Comparison of ENCODE assay signal across 1 cellular context in genomic region chr12:106301611-106302321, GRCh38.
A peak's percentile ranks its signal among the peaks of the same experiment; 100 is the strongest.
TF ChIP-seq lines count a peak whose summit lies in the region.

No MANE protein-coding gene starts in this region.

TF ChIP-seq in IMR-90, 13 proteins besides CTCF, POLR2A, EP300 and RAD21:
- TF ChIP-seq RCOR1 (IDR thresholded peaks at IDR 0.05; ENCODE audit: insufficient replicate concordance, low read length) = peak; percentile 50
- 0 out of 2 replicates have a peak, but pooled peaks have one; percentile 2 for TF ChIP-seq FOS (IDR thresholded peaks at IDR 0.05; ENCODE audit: low read depth, low read length)
- no peak for TF ChIP-seq BHLHE40 (IDR thresholded peaks at IDR 0.05; ENCODE audit: low read depth, low read length)
- no peak for TF ChIP-seq MXI1 (IDR thresholded peaks at IDR 0.05; ENCODE audit: borderline replicate concordance, low read depth, low read length)
- TF ChIP-seq NFE2L2 (IDR thresholded peaks at IDR 0.05; ENCODE audit: low read depth, low read length) = no peak
- 0 out of 2 replicates have a peak, but pooled peaks have one; percentile 39 for TF ChIP-seq CHD1 (IDR thresholded peaks at IDR 0.05; ENCODE audit: low read depth, low read length)
